In genomic region chr14:35368583-35368982, GRCh38 we compare ENCODE assay signal across 15 cellular contexts. TPM values are rescaled to one million over a fixed set of nuclear protein-coding genes. Genes with fewer than 3 reads are reported as not detected.
A peak's percentile ranks its signal among the peaks of the same experiment; 100 is the strongest.
DNase-seq lines count a peak whose midpoint lies in the region; ATAC-seq, FAIRE-seq and TF ChIP-seq lines count a peak whose summit lies in the region.
"Had no signal": no experiment of that assay in that cellular context is flagged by ENCODE, and none has a peak within 500 bp of the region (broad histone marks: within the 10 kb centered on the region; RNA-seq: fewer than 3 reads in every experiment).

No MANE protein-coding gene starts in this region.

- peaks cover 24 to 33% of the 10 kb centered on the region in 2 donors for H3K4me1 Mint-ChIP-seq in effector memory CD8-positive, alpha-beta T cell (ENCODE audit: low read depth in 2 of 2)
- H3K4me1 Mint-ChIP-seq in activated CD4-positive, alpha-beta memory T cell treated with anti-CD3 and anti-CD28 coated beads, Interleukin-2, amount 10 ng/mL, durations not matched to agents 7 days and 5 days, result peaks cover 33% of the 10 kb centered on the region

- no peak for TF ChIP-seq CTCF in A549 (IDR thresholded peaks at IDR 0.05)
- no peak for TF ChIP-seq CTCF in osteoblast (IDR thresholded peaks at IDR 0.05; ENCODE audit: extremely low read depth, low read depth, low read length)

- TF ChIP-seq RAD21 in A549 (conservative IDR thresholded peaks at IDR 0.05 in 1 of 2, IDR thresholded peaks at IDR 0.05 in 1 of 2), result no peak

- WGBS in A549 (ENCODE audit: missing lambda C conversion rate), result 54% methylated on average over 10 of the region's 10 CpGs

- H2AFZ ChIP-seq in osteoblast (ENCODE audit: low read length), result peak overlapping the region; percentile 81

- no peaks in the 10 kb centered on the region for H3K79me2 ChIP-seq in osteoblast (ENCODE audit: insufficient read depth, low read length)

- FAIRE-seq in A549 (lab: Jason Lieb, UNC), result no peak
- FAIRE-seq: H54 had no signal

- no peak for TF ChIP-seq POLR2A in A549 (IDR thresholded peaks at IDR 0.05; ENCODE audit: low read length)

- H3K4me1 ChIP-seq in A549 (peaks cover 58% of the 10 kb centered on the region), osteoblast (ENCODE audit: insufficient read depth, low read length) (peaks cover 44% of the 10 kb centered on the region)

- POLR2A ChIA-PET in A549 (lab: Yijun Ruan, JAX), result interaction anchor here (1.1 to 2.6 kb wide), 5 partner anchors 35 to 77 kb away, joined by 3 to 14 read pairs (median 6); partner anchors contain the start of genes NFKBIA and PSMA6
- POLR2A ChIA-PET in activated CD4-positive, alpha-beta memory T cell treated with anti-CD3 and anti-CD28 coated beads, Interleukin-2, amount 10 ng/mL, durations not matched to agents 7 days and 5 days (lab: Charles Lee), result interaction anchor here (0.9 to 1.6 kb wide), 2 partner anchors 8 to 35 kb away, joined by 3 to 9 read pairs; partner anchors contain the start of gene NFKBIA

- peak overlapping the region in 1 of 2 donors; percentile 10 for H3K4me3 Mint-ChIP-seq in effector memory CD8-positive, alpha-beta T cell
- no peak overlapping the region for H3K4me3 Mint-ChIP-seq in activated CD4-positive, alpha-beta memory T cell treated with anti-CD3 and anti-CD28 coated beads, Interleukin-2, amount 10 ng/mL, durations not matched to agents 7 days and 5 days
- H3K4me3 Mint-ChIP-seq: T-helper 17 cell had no signal

- no peaks in the 10 kb centered on the region for H4K20me1 ChIP-seq in osteoblast (ENCODE audit: insufficient read depth, low read length)

- H3K27ac Mint-ChIP-seq in effector memory CD8-positive, alpha-beta T cell, result peak overlapping the region; percentile 53 to 89
- no peak overlapping the region for H3K27ac Mint-ChIP-seq in activated CD4-positive, alpha-beta memory T cell treated with anti-CD3 and anti-CD28 coated beads, Interleukin-2, amount 10 ng/mL, durations not matched to agents 7 days and 5 days
- H3K27ac Mint-ChIP-seq: T-helper 17 cell had no signal

- no peak for TF ChIP-seq EP300 in A549 (IDR thresholded peaks at IDR 0.05)

- CTCF ChIA-PET in A549 (lab: Yijun Ruan, JAX), result interaction anchor here (0.9 to 2.6 kb wide), 5 partner anchors 17 to 54 kb away, joined by 3 to 9 read pairs (median 3); partner anchors contain the start of gene NFKBIA
- CTCF ChIA-PET in activated CD4-positive, alpha-beta memory T cell treated with anti-CD3 and anti-CD28 coated beads, Interleukin-2, amount 10 ng/mL, durations not matched to agents 7 days and 5 days (lab: Charles Lee), result interaction anchor here (1.3 to 1.4 kb wide), 2 partner anchors 30 to 53 kb away, joined by 3 to 4 read pairs; no protein-coding TSS in a partner anchor

- no peaks in the 10 kb centered on the region for H3K27me3 ChIP-seq in osteoblast (ENCODE audit: insufficient read depth, low read length)
- H3K27me3 ChIP-seq: gastroesophageal sphincter, MG63 had no signal

- no peaks in the 10 kb centered on the region for H3K36me3 Mint-ChIP-seq in effector memory CD8-positive, alpha-beta T cell (ENCODE audit: insufficient read depth)
- no peaks in the 10 kb centered on the region for H3K36me3 Mint-ChIP-seq in activated CD4-positive, alpha-beta memory T cell treated with anti-CD3 and anti-CD28 coated beads, Interleukin-2, amount 10 ng/mL, durations not matched to agents 7 days and 5 days (ENCODE audit: low read depth)

- H3K27me3 Mint-ChIP-seq in effector memory CD8-positive, alpha-beta T cell, result no peaks in the 10 kb centered on the region
- no peaks in the 10 kb centered on the region for H3K27me3 Mint-ChIP-seq in activated CD4-positive, alpha-beta memory T cell treated with anti-CD3 and anti-CD28 coated beads, Interleukin-2, amount 10 ng/mL, durations not matched to agents 7 days and 5 days
- H3K27me3 Mint-ChIP-seq: T-helper 17 cell had no signal

- H3K4me2 ChIP-seq in A549 (peak overlapping the region; percentile 10; the same call in 1 of the 3 replicates), osteoblast (ENCODE audit: insufficient read depth, low read length) (peak overlapping the region; percentile 68)

- no peaks in the 10 kb centered on the region for H3K9me3 Mint-ChIP-seq in effector memory CD8-positive, alpha-beta T cell
- H3K9me3 Mint-ChIP-seq in activated CD4-positive, alpha-beta memory T cell treated with anti-CD3 and anti-CD28 coated beads, Interleukin-2, amount 10 ng/mL, durations not matched to agents 7 days and 5 days, result peaks cover 10% of the 10 kb centered on the region

- H3K27ac ChIP-seq in A549, result peak overlapping the region; percentile 74 to 86; a peak in 5 of 6 replicates
- H3K27ac ChIP-seq in KOPT-K1 (ENCODE audit: low read depth, low read length, poor library complexity, severe bottlenecking), result peak overlapping the region; percentile 97
- H3K27ac ChIP-seq in osteoblast (ENCODE audit: low read depth, low read length), result no peak overlapping the region

- no peak overlapping the region for H3K4me3 ChIP-seq in A549
- peak overlapping the region; percentile 50 for H3K4me3 ChIP-seq in osteoblast (ENCODE audit: insufficient read depth, low read length)
- H3K4me3 ChIP-seq: MG63 had no signal

- DNase-seq in A549 (ENCODE audit: low read depth in 1 of 2, low spot score in 1 of 2) (no peak), osteoblast (ENCODE audit: insufficient read length, low spot score, missing footprints) (peak; percentile 92), NOMO-1 treated with DMSO at 0.1 percent for 48 hours (lab: John Stamatoyannopoulos, UW; ENCODE audit: unreplicated experiment) (no peak)
- no peak for DNase-seq in effector memory CD8-positive, alpha-beta T cell
- DNase-seq in activated CD4-positive, alpha-beta memory T cell treated with anti-CD3 and anti-CD28 coated beads, Interleukin-2, amount 10 ng/mL, durations not matched to agents 7 days and 5 days, result no peak
- DNase-seq: amygdala, kidney glomerular epithelial cell, MG63, OCI-M1, T-helper 17 cell had no signal

- ATAC-seq in A549 (no peak), GM21619 (IDR thresholded peaks at IDR 0.05; ENCODE audit: unreplicated experiment) (no peak), GM19351 (IDR thresholded peaks at IDR 0.05; ENCODE audit: unreplicated experiment) (no peak)
- no peak for ATAC-seq in effector memory CD8-positive, alpha-beta T cell (replicated peaks)
- ATAC-seq: gastroesophageal sphincter, T-helper 17 cell had no signal

- H3K9me3 ChIP-seq in A549, result peaks cover 11% of the 10 kb centered on the region; the same call in 2 of the 3 replicates
- peaks cover 9% of the 10 kb centered on the region for H3K9me3 ChIP-seq in KOPT-K1 (ENCODE audit: insufficient read depth, low read length, poor library complexity, severe bottlenecking)
- H3K9me3 ChIP-seq in osteoblast (ENCODE audit: low read depth, low read length), result no peaks in the 10 kb centered on the region

- no peaks in the 10 kb centered on the region for H3K36me3 ChIP-seq in KOPT-K1 (ENCODE audit: insufficient read depth, low read length)
- no peaks in the 10 kb centered on the region for H3K36me3 ChIP-seq in osteoblast (ENCODE audit: insufficient read depth, low read length)
- H3K36me3 ChIP-seq: gastroesophageal sphincter, MG63 had no signal

TF ChIP-seq in A549, 52 proteins besides CTCF, POLR2A, EP300 and RAD21:
- TF ChIP-seq HOXA7 (CRISPR knock-in tag; IDR thresholded peaks at IDR 0.05) (no peak), ATOH8 (CRISPR knock-in tag; IDR thresholded peaks at IDR 0.05; ENCODE audit: low read depth) (no peak), ZFP36 (IDR thresholded peaks at IDR 0.05; ENCODE audit: borderline replicate concordance, partially characterized antibody) (no peak), RCOR1 (IDR thresholded peaks at IDR 0.05; ENCODE audit: low read depth, low read length) (no peak), MAZ (IDR thresholded peaks at IDR 0.05; ENCODE audit: borderline replicate concordance, low read depth, low read length) (no peak), ZC3H11A (IDR thresholded peaks at IDR 0.05) (no peak)

RNA-seq across cellular contexts. Expression of gene NFKBIA, which starts 36.0 kb away (rescaled TPM):
- polyA plus RNA-seq in A549 (2011; rRNA removed), result 65.0 and 102 TPM in 2 replicates
- polyA plus RNA-seq in A549 (2012; cell fraction: cytosol; rRNA removed), result 239 and 266 TPM in 2 replicates
- 490 and 573 TPM in 2 replicates for polyA plus RNA-seq in A549 (2012; cell fraction: nucleus; rRNA removed)
- 101 to 115 TPM (median 103 TPM) in 3 replicates for polyA plus RNA-seq in A549 (2017; fragmentation: RNase III; extraction: RNeasy Plus Mini Kit Qiagen cat#74134 plus additional on column Dnase treatment)
- 335 and 379 TPM in 2 replicates for polyA minus RNA-seq in A549 (2011; rRNA and poly(A)+ RNA removed)
- 43.6 and 51.0 TPM in 2 replicates for total RNA-seq in osteoblast
- total RNA-seq in activated CD4-positive, alpha-beta memory T cell treated with anti-CD3 and anti-CD28 coated beads, Interleukin-2, amount 10 ng/mL, durations not matched to agents 7 days and 5 days, result 100 to 1,000 TPM; 102 to 109 TPM
